In the genomic region with DNA sequence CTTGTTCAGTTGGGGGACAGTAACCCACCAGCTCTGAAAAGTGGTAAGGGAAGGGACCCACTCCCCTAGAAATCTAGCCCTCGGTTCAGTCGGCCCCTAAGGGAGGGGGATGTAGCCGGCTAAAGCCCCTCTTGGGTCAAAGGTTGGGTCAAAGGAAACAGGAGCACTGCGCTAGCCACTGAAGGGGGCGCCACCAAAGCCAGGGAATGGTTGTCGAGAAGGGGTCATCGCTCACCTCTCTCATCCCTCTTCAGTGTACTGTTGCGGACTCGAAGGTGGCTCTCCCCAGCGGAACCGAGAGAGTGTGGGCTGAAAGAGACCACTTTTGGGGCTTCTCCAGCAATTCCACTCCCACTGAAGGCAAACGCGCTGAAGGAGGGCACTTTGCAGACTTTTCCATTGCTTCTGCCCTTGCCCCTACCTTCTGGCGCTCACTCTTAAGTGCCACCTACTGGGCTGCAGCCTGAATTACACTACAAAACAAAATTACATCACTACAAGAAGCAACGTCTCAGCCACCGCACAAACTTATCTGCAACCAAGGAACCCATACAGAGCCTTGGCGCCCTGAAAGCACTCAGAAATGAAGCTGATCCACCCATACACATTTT, we compare ENCODE assay signal across 9 cellular contexts.
DNase-seq lines count a peak whose midpoint lies in the region; ATAC-seq, FAIRE-seq and TF ChIP-seq lines count a peak whose summit lies in the region.
"Had no signal": no experiment of that assay in that cellular context is flagged by ENCODE, and none has a peak within 500 bp of the region (broad histone marks: within the 10 kb centered on the region; RNA-seq: fewer than 3 reads in every experiment).

No MANE protein-coding gene starts in this region.

- H3K4me3 ChIP-seq in heart right ventricle (no peak overlapping the region), bronchial epithelial cell (ENCODE audit: low read depth, low read length) (no peak overlapping the region), testis (peak overlapping the region in 1 of 2 donors; percentile 19), esophagus squamous epithelium (no peak overlapping the region)
- H3K4me3 ChIP-seq: SK-N-MC had no signal

- 89 to 91% methylated on average over 17 of the region's 17 CpGs for WGBS in heart right ventricle, 2 donors
- 65 to 73% methylated on average over 17 of the region's 17 CpGs for WGBS in testis, 2 donors
- 79 to 95% methylated on average over 14 of the region's 17 CpGs for WGBS in esophagus squamous epithelium, 2 donors

- H3K27me3 ChIP-seq in heart right ventricle, result no peaks in the 10 kb centered on the region
- H3K27me3 ChIP-seq in bronchial epithelial cell (ENCODE audit: control insufficient read depth, insufficient read depth, low read length), result no peaks in the 10 kb centered on the region
- H3K27me3 ChIP-seq in testis, result no peaks in the 10 kb centered on the region
- no peaks in the 10 kb centered on the region for H3K27me3 ChIP-seq in esophagus squamous epithelium

- no peak overlapping the region for H3K27ac ChIP-seq in heart right ventricle
- no peak overlapping the region for H3K27ac ChIP-seq in testis
- H3K27ac ChIP-seq in esophagus squamous epithelium, result no peak overlapping the region
- H3K27ac ChIP-seq: SK-N-MC had no signal

- no peak for FAIRE-seq in bronchial epithelial cell (lab: Jason Lieb, UNC)

- peak in 5 of 9 donors; percentile 10 to 38 (median 23) for TF ChIP-seq CTCF in heart right ventricle (IDR thresholded peaks at IDR 0.05)
- TF ChIP-seq CTCF in bronchial epithelial cell (IDR thresholded peaks at IDR 0.05; ENCODE audit: insufficient read depth, low read length, severe bottlenecking), result peak; percentile 51
- TF ChIP-seq CTCF in testis (IDR thresholded peaks at IDR 0.05), result peak in 1 of 3 experiments; percentile 52
- TF ChIP-seq CTCF in esophagus squamous epithelium (IDR thresholded peaks at IDR 0.05), result peak in 1 of 6 experiments; percentile 42

- no peak for DNase-seq in heart right ventricle
- no peak for DNase-seq in left cardiac atrium
- peak; percentile 19 for DNase-seq in HPDE6-E6E7 (ENCODE audit: extremely low spot score)
- DNase-seq in bronchial epithelial cell (ENCODE audit: low read depth), result no peak
- peak; percentile 27 for DNase-seq in testis
- DNase-seq in NCI-H1105 treated with DMSO at 0.1 percent for 48 hours (lab: John Stamatoyannopoulos, UW), result no peak
- no peak for DNase-seq in esophagus squamous epithelium (lab: John Stamatoyannopoulos, UW)
- no peak for DNase-seq in activated CD8-positive, alpha-beta memory T cell treated with anti-CD3 and anti-CD28 coated beads, Interleukin-2, amount 50 U/mL, for 4 hours

- intact Hi-C loops in heart right ventricle (cut with DNase I), result loop anchor here in 1 of 10 donors (10.0 kb wide), 1 partner anchor 102 kb away; no protein-coding TSS in a partner anchor
- intact Hi-C loops in left cardiac atrium (cut with DNase I), result loop anchor here in 1 of 2 donors (5.0 kb wide), 1 partner anchor 104 kb away; no protein-coding TSS in a partner anchor
- intact Hi-C loops in testis (cut with DNase I; ENCODE audit: low total_unique reads), result no loop called here
- intact Hi-C loops in esophagus squamous epithelium (cut with DNase I), result no loop called here

- H3K9me3 ChIP-seq in heart right ventricle, result peaks cover 0 to 3% (median 0%) of the 10 kb centered on the region in 11 donors
- no peaks in the 10 kb centered on the region for H3K9me3 ChIP-seq in testis
- H3K9me3 ChIP-seq in esophagus squamous epithelium, result no peaks in the 10 kb centered on the region

- ATAC-seq in heart right ventricle (no peak), left cardiac atrium (no peak)

- no peaks in the 10 kb centered on the region for H3K36me3 ChIP-seq in heart right ventricle
- no peaks in the 10 kb centered on the region for H3K36me3 ChIP-seq in bronchial epithelial cell (ENCODE audit: control insufficient read depth, insufficient read depth, low read length)
- H3K36me3 ChIP-seq in testis (ENCODE audit: low read depth, missing control alignments), result no peaks in the 10 kb centered on the region
- peaks cover 0 to 6% (median 0%) of the 10 kb centered on the region in 3 donors for H3K36me3 ChIP-seq in esophagus squamous epithelium

- TF ChIP-seq POLR2A in testis (IDR thresholded peaks at IDR 0.05), result no peak
- no peak for TF ChIP-seq POLR2A in esophagus squamous epithelium (IDR thresholded peaks at IDR 0.05)

- H3K4me1 ChIP-seq in heart right ventricle, result no peaks in the 10 kb centered on the region
- H3K4me1 ChIP-seq in testis, result no peaks in the 10 kb centered on the region
- H3K4me1 ChIP-seq in esophagus squamous epithelium, result no peaks in the 10 kb centered on the region

Comparison
In these comparisons a context has a peak if more than half of its experiments do, and no peak if none do; other contexts are left out.
1. DNase-seq: peak in HPDE6-E6E7 (single experiment) and testis (single experiment); none in heart right ventricle (0 of 2), left cardiac atrium (single experiment), bronchial epithelial cell (single experiment), NCI-H1105 treated with DMSO at 0.1 percent for 48 hours (single experiment), esophagus squamous epithelium (single experiment) and activated CD8-positive, alpha-beta memory T cell treated with anti-CD3 and anti-CD28 coated beads, Interleukin-2, amount 50 U/mL, for 4 hours (single experiment).